8 cellular contexts compared by ENCODE assay signal in the genomic region with DNA sequence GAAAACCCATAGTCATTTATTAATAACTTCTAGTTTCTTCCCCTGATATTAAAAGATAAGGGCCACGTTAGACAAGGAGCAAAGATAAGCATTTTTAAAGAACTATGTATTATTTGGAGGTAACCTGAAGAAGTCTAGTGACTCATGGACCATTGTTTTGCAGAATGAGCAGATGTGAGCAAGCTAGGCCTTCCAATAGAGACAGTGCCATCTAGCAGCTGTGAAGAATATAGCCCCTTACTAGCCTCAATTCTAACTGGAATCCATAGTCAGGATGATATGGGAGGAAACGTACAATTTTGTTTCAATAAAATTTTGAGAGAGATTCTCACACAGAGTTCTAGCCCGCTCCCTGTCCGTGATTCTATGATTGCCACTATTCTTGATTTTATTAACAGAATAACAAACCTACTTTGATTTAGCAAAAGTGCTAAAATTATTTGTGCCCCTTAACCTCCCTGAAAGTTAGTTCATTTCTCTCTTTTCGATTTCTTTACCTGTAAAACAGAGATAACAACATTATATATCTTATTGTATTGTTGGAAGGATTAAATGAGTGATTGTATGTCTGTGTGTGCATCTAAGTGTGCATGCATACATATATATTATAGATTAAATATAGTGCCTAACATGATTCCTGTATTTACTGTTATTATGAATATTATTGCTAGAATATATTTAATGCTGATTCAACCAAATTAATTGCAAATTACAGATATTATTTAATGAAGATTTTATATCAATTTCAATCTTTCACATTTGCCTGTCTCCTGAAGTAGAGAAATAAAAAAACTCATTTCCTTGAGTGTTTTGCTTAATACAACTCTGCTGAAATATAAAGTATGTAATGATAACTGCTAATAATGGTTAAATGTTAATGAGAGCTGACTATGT. TPM values are rescaled to one million over a fixed set of nuclear protein-coding genes. Genes with fewer than 3 reads are reported as not detected.
DNase-seq lines count a peak whose midpoint lies in the region; ATAC-seq and TF ChIP-seq lines count a peak whose summit lies in the region.

No MANE protein-coding gene starts in this region.

- POLR2A ChIA-PET in AG04450 (lab: Yijun Ruan, JAX), result no interaction called here

- H3K4me3 ChIP-seq in AG04450 (ENCODE audit: low read depth, low read length) (no peak overlapping the region), body of pancreas (no peak overlapping the region)

- TF ChIP-seq POLR2A in body of pancreas (IDR thresholded peaks at IDR 0.05), result no peak

- H3K9me3 ChIP-seq in AG04450 (ENCODE audit: control insufficient read depth, insufficient read depth, low read length), result no peaks in the 10 kb centered on the region
- no peaks in the 10 kb centered on the region for H3K9me3 ChIP-seq in body of pancreas

- 53 to 58% methylated on average over 5 of the region's 5 CpGs for WGBS in body of pancreas, 2 donors

- no peaks in the 10 kb centered on the region for H3K36me3 ChIP-seq in body of pancreas (replicated peaks in 1 of 2; ENCODE audit: insufficient read depth in 1 of 2, low read depth in 2 of 2)

- ATAC-seq in HG02970 (IDR thresholded peaks at IDR 0.05; ENCODE audit: low FRiP score, unreplicated experiment) (peak; percentile 80), body of pancreas (peak; percentile 58), HG03139 (IDR thresholded peaks at IDR 0.05; ENCODE audit: unreplicated experiment) (no peak)

- H3K27me3 ChIP-seq in AG04450 (ENCODE audit: control insufficient read depth, insufficient read depth, low read length), result no peaks in the 10 kb centered on the region
- no peaks in the 10 kb centered on the region for H3K27me3 ChIP-seq in body of pancreas

- intact Hi-C loops in body of pancreas (cut with DNase I), result no loop called here

- peak; percentile 77 for TF ChIP-seq CTCF in AG04450 (IDR thresholded peaks at IDR 0.05; ENCODE audit: low read depth, low read length)
- TF ChIP-seq CTCF in GM13977 (IDR thresholded peaks at IDR 0.05; ENCODE audit: extremely low read depth, insufficient read depth, missing control alignments), result peak; percentile 65
- TF ChIP-seq CTCF in body of pancreas (IDR thresholded peaks at IDR 0.05), result peak in 5 of 7 experiments; percentile 27 to 51 (median 43)

- in situ Hi-C loops in GM13977 (cut with MboI; ENCODE audit: low pct_unique_long_range_greater_than_20kb, low sequenced_read_pairs, unreplicated experiment), result no loop called here

- DNase-seq in AG04450 (ENCODE audit: low read depth, low spot score) (peak; percentile 24), GM13977 (ENCODE audit: low spot score) (peak; percentile 28), NCI-H2196 (lab: John Stamatoyannopoulos, UW; ENCODE audit: unreplicated experiment) (peak; percentile 32), body of pancreas (peak in 2 of 4 donors; percentile 8 to 13), left kidney (ENCODE audit: low read depth, low spot score) (peak; percentile 33), GM19238 (ENCODE audit: insufficient read length, low spot score) (no peak)

- no peak overlapping the region for H3K27ac ChIP-seq in AG04450 (ENCODE audit: low read depth, low read length)
- no peak overlapping the region for H3K27ac ChIP-seq in body of pancreas

- CTCF ChIA-PET in AG04450 (lab: Charles Lee), result interaction anchor here (0.6 to 2.7 kb wide), 21 partner anchors 10 to 417 kb away, joined by 3 to 18 read pairs (median 4); a partner anchor contains a TSS

- no peaks in the 10 kb centered on the region for H3K4me1 ChIP-seq in body of pancreas

RNA-seq across cellular contexts. Expression of a gene that starts 22.7 kb away (rescaled TPM):
- polyA plus RNA-seq in AG04450 (2011; rRNA removed), result not detected in 2 replicates
- not detected in 2 replicates for polyA minus RNA-seq in AG04450 (2011; rRNA and poly(A)+ RNA removed)
- not detected for total RNA-seq in body of pancreas

RNA-seq across cellular contexts. Expression of a gene that starts 48.1 kb away (rescaled TPM):
- polyA plus RNA-seq in AG04450 (2011; rRNA removed), result 15.8 and 30.0 TPM in 2 replicates
- polyA minus RNA-seq in AG04450 (2011; rRNA and poly(A)+ RNA removed), result 7.0 and 10.3 TPM in 2 replicates
- total RNA-seq in body of pancreas, result 10 to 100 TPM in 1 of 2 donors, 1 to 10 TPM in 1; 3.6 to 20.8 TPM

RNA-seq across cellular contexts. Expression of a gene that starts 53.4 kb away (rescaled TPM):
- polyA plus RNA-seq in AG04450 (2011; rRNA removed), result 2.0 and 2.4 TPM in 2 replicates
- 1.5 and 2.1 TPM in 2 replicates for polyA minus RNA-seq in AG04450 (2011; rRNA and poly(A)+ RNA removed)
- total RNA-seq in body of pancreas, result 10 to 100 TPM; 16.6 to 26.4 TPM
